9 cellular contexts compared by ENCODE assay signal in the genomic region with DNA sequence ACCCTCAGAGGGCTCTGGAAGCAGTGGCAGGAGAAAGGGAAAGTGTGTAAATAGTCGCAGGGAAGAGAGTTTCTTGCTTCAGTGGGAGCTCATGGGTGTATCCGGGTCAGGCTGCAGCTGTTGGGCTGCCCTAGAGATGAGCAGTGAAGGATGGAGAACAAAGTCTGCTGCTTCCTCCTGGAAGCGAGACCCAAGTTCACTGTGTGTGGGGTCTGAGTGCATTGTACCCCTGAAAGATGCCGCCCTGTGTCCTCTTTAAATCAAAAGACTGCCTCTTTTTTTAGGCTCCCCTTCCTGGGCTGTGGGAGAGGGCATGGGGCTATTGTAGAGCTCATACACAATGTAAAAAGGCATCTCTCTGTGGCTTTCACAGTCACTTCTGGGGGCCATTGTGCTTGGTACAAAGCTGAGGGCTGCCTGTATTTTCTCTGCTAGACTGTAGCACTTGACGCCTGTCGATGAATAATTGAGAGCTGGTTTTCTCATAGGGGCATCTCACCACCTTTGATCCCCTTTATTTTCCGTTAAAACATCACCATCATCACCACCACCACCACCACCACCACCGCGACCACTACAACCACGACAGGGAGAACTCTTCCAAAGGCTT. TPM values are rescaled to one million over a fixed set of nuclear protein-coding genes. Genes with fewer than 3 reads are reported as not detected.
DNase-seq lines count a peak whose midpoint lies in the region; ATAC-seq and TF ChIP-seq lines count a peak whose summit lies in the region.
"Had no signal": no experiment of that assay in that cellular context is flagged by ENCODE, and none has a peak within 500 bp of the region (broad histone marks: within the 10 kb centered on the region; RNA-seq: fewer than 3 reads in every experiment).

No MANE protein-coding gene starts in this region.

- peak overlapping the region; percentile 48 for H3K4me3 Mint-ChIP-seq in activated naive CD8-positive, alpha-beta T cell treated with anti-CD3 and anti-CD28 coated beads, Interleukin-2, amount 50 U/mL, for 24 hours

- H3K27ac ChIP-seq in transverse colon, result peak overlapping the region in 3 of 4 donors; percentile 30 to 48 (median 36)
- H3K27ac ChIP-seq: gastroesophageal sphincter had no signal

- in situ Hi-C loops in transverse colon (cut with MboI; ENCODE audit: low pct_ligation_motif_present in 1 of 4, low pct_unique_long_range_greater_than_20kb in 1 of 4, low sequenced_read_pairs in 3 of 4), result no loop called here

- H3K36me3 ChIP-seq in transverse colon, result no peaks in the 10 kb centered on the region
- H3K36me3 ChIP-seq: gastroesophageal sphincter had no signal

- WGBS in transverse colon (ENCODE audit: low coverage in 1 of 2), 2 donors, result 53 to 68% methylated on average over 6 to 10 of the region's 10 CpGs

- peaks cover 0 to 19% (median 2%) of the 10 kb centered on the region in 4 donors for H3K4me1 ChIP-seq in transverse colon
- H3K4me1 ChIP-seq: gastroesophageal sphincter had no signal

- H3K27ac Mint-ChIP-seq in activated naive CD8-positive, alpha-beta T cell treated with anti-CD3 and anti-CD28 coated beads, Interleukin-2, amount 50 U/mL, for 24 hours, result peak overlapping the region; percentile 43

- no peak for TF ChIP-seq EP300 in transverse colon (IDR thresholded peaks at IDR 0.05; ENCODE audit: low read depth)

- H3K4me3 ChIP-seq in transverse colon, result no peak overlapping the region
- H3K4me3 ChIP-seq: gastroesophageal sphincter had no signal

- no peak for TF ChIP-seq POLR2A in transverse colon (IDR thresholded peaks at IDR 0.05)

- intact Hi-C loops in Right ventricle myocardium inferior (cut with DNase I) (no loop called here), left cardiac atrium (cut with DNase I) (no loop called here), transverse colon (cut with DNase I; ENCODE audit: low total_unique reads) (no loop called here)

- no peaks in the 10 kb centered on the region for H3K27me3 Mint-ChIP-seq in activated naive CD8-positive, alpha-beta T cell treated with anti-CD3 and anti-CD28 coated beads, Interleukin-2, amount 50 U/mL, for 24 hours

- H3K9me3 Mint-ChIP-seq in activated naive CD8-positive, alpha-beta T cell treated with anti-CD3 and anti-CD28 coated beads, Interleukin-2, amount 50 U/mL, for 24 hours, result peaks cover 6% of the 10 kb centered on the region

- DNase-seq in Right ventricle myocardium inferior (ENCODE audit: missing footprints) (no peak), left cardiac atrium (no peak), transverse colon (no peak), foreskin melanocyte (no peak), MV-4-11 (lab: John Stamatoyannopoulos, UW) (no peak), ureter (ENCODE audit: low spot score) (no peak)
- DNase-seq in activated naive CD8-positive, alpha-beta T cell treated with anti-CD3 and anti-CD28 coated beads, Interleukin-2, amount 50 U/mL, for 24 hours, result no peak

- H3K4me1 Mint-ChIP-seq in activated naive CD8-positive, alpha-beta T cell treated with anti-CD3 and anti-CD28 coated beads, Interleukin-2, amount 50 U/mL, for 24 hours, result peaks cover 81% of the 10 kb centered on the region

- no peaks in the 10 kb centered on the region for H3K9me3 ChIP-seq in transverse colon
- H3K9me3 ChIP-seq: gastroesophageal sphincter had no signal

- ATAC-seq in Right ventricle myocardium inferior (peak; percentile 39), left cardiac atrium (no peak), HG03066 (IDR thresholded peaks at IDR 0.05; ENCODE audit: low read depth, unreplicated experiment) (peak; percentile 52)
- ATAC-seq in activated naive CD8-positive, alpha-beta T cell treated with anti-CD3 and anti-CD28 coated beads, Interleukin-2, amount 50 U/mL, for 24 hours, result peak; percentile 55
- ATAC-seq: gastroesophageal sphincter had no signal

- H3K27me3 ChIP-seq in transverse colon, result no peaks in the 10 kb centered on the region
- H3K27me3 ChIP-seq: gastroesophageal sphincter had no signal

- peaks cover 13% of the 10 kb centered on the region for H3K36me3 Mint-ChIP-seq in activated naive CD8-positive, alpha-beta T cell treated with anti-CD3 and anti-CD28 coated beads, Interleukin-2, amount 50 U/mL, for 24 hours (ENCODE audit: low read depth)

- no peak for TF ChIP-seq CTCF in transverse colon (IDR thresholded peaks at IDR 0.05)

RNA-seq across cellular contexts. Expression of a gene that starts 16.7 kb away (rescaled TPM):
- 3.7 TPM for total RNA-seq in Right ventricle myocardium inferior
- total RNA-seq in left cardiac atrium, result 10 to 100 TPM; 12.9 to 17.7 TPM
- total RNA-seq in transverse colon, result 100 to 1,000 TPM in 1 of 4 donors, 10 to 100 TPM in 2, 1 to 10 TPM in 1; 4.2 to 123 (median 31.5) TPM
- total RNA-seq in ureter, result 10.8 TPM

Comparison
In these comparisons a context has a peak if more than half of its experiments do, and no peak if none do; other contexts are left out.
1. ATAC-seq: peak in Right ventricle myocardium inferior (single experiment), HG03066 (single experiment) and activated naive CD8-positive, alpha-beta T cell treated with anti-CD3 and anti-CD28 coated beads, Interleukin-2, amount 50 U/mL, for 24 hours (single experiment); none in left cardiac atrium (0 of 2).